In the genomic region with DNA sequence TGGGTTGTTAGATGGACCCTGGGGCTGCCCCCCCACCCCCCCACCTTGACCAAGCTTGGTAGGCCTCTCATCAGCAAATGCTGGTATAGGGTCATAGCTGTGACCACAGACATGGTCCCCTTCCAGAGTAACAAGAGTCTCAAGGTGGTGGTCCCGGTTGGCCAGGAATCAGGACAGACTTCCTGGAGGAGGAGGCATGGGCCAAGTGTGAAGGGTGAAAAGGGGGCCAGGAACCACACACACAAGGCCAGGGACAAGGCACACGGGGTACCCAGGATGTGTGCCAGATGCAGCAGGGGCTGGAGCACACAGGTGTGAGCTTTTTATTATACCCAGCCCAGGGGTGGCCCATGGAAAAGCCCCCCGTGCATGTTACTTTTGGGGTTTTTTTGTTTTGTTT, we compare ENCODE assay signal across 10 cellular contexts. TPM values are rescaled to one million over a fixed set of nuclear protein-coding genes. Genes with fewer than 3 reads are reported as not detected.
DNase-seq lines count a peak whose midpoint lies in the region; ATAC-seq and TF ChIP-seq lines count a peak whose summit lies in the region.
"Had no signal": no experiment of that assay in that cellular context is flagged by ENCODE, and none has a peak within 500 bp of the region (broad histone marks: within the 10 kb centered on the region; RNA-seq: fewer than 3 reads in every experiment).

No MANE protein-coding gene starts in this region.

- H3K4me1 Mint-ChIP-seq in MCF 10A (ENCODE audit: insufficient read depth, unreplicated experiment) (peaks cover 17% of the 10 kb centered on the region), type B pancreatic cell (ENCODE audit: unreplicated experiment) (peaks cover 6% of the 10 kb centered on the region)
- peaks cover 25% of the 10 kb centered on the region for H3K4me1 Mint-ChIP-seq in dendritic cell treated with granulocyte-macrophage colony-stimulating factor and Interleukin-4, amounts not matched to agents 40 ng/mL and 50 ng/mL, for 4 days (ENCODE audit: low read depth)

- POLR2A ChIA-PET in MCF 10A (lab: Yijun Ruan, JAX): interaction anchor here (0.7 to 4.8 kb wide), 4 partner anchors 11 to 237 kb away, joined by 3 to 51 read pairs (median 26); a partner anchor contains a TSS

- intact Hi-C loops in MCF 10A (cut with micrococcal nuclease): no loop called here
- intact Hi-C loops in mammary epithelial cell (cut with micrococcal nuclease): no loop called here
- intact Hi-C loops in dendritic cell treated with granulocyte-macrophage colony-stimulating factor and Interleukin-4, amounts not matched to agents 40 ng/mL and 50 ng/mL, for 4 days (cut with micrococcal nuclease): no loop called here
- intact Hi-C loops in lower leg skin (cut with DNase I; ENCODE audit: low total_unique reads): no loop called here

- dilution Hi-C loops in mammary epithelial cell (cut with HindIII; ENCODE audit: low sequenced_read_pairs): loop anchor here (5.0 kb wide), 2 partner anchors 96 to 119 kb away; no protein-coding TSS in a partner anchor

- H3K36me3 Mint-ChIP-seq in MCF 10A (ENCODE audit: insufficient read depth, unreplicated experiment) (peaks cover 58% of the 10 kb centered on the region), type B pancreatic cell (peaks cover 7% of the 10 kb centered on the region)
- peaks cover 79% of the 10 kb centered on the region for H3K36me3 Mint-ChIP-seq in dendritic cell treated with granulocyte-macrophage colony-stimulating factor and Interleukin-4, amounts not matched to agents 40 ng/mL and 50 ng/mL, for 4 days (ENCODE audit: low read depth)

- H3K9me3 Mint-ChIP-seq in MCF 10A (ENCODE audit: unreplicated experiment): no peaks in the 10 kb centered on the region
- no peaks in the 10 kb centered on the region for H3K9me3 Mint-ChIP-seq in dendritic cell treated with granulocyte-macrophage colony-stimulating factor and Interleukin-4, amounts not matched to agents 40 ng/mL and 50 ng/mL, for 4 days
- H3K9me3 Mint-ChIP-seq in type B pancreatic cell: no peaks in the 10 kb centered on the region

- H3K4me2 ChIP-seq in mammary epithelial cell (ENCODE audit: insufficient read depth, low read depth, low read length): no peak overlapping the region

- no TSS peak for BruUV-seq in MCF 10A (replicated peaks; lab: Mats Ljungman, UMichigan)
- BruUV-seq in mammary epithelial cell (replicated peaks; lab: Mats Ljungman, UMichigan): no TSS peak

- TF ChIP-seq CTCF in MCF 10A (IDR thresholded peaks at IDR 0.05; ENCODE audit: unreplicated experiment) (no peak), mammary epithelial cell (conservative IDR thresholded peaks at IDR 0.05 in 1 of 2, IDR thresholded peaks at IDR 0.05 in 1 of 2; ENCODE audit: extremely low read depth in 1 of 2, insufficient read depth in 1 of 2, low read depth in 1 of 2, low read length in 2 of 2) (no peak), RWPE2 (IDR thresholded peaks at IDR 0.05; ENCODE audit: poor library complexity, severe bottlenecking) (no peak), type B pancreatic cell (conservative IDR thresholded peaks at IDR 0.05) (no peak), lower leg skin (IDR thresholded peaks at IDR 0.05) (no peak)

- no peak overlapping the region for H2AFZ ChIP-seq in mammary epithelial cell (ENCODE audit: low read depth, low read length)

- peaks cover 4% of the 10 kb centered on the region for H3K4me1 ChIP-seq in mammary epithelial cell (ENCODE audit: insufficient read depth, low read length)
- H3K4me1 ChIP-seq in RWPE2 (ENCODE audit: insufficient read depth, poor library complexity, severe bottlenecking): no peaks in the 10 kb centered on the region

- WGBS in mammary epithelial cell (ENCODE audit: low coverage, missing lambda C conversion rate): 69% methylated on average over 2 of the region's 3 CpGs
- WGBS in lower leg skin, 2 donors: 92 to 95% methylated on average over 2 to 3 of the region's 3 CpGs

- peaks cover 29% of the 10 kb centered on the region for H3K79me2 ChIP-seq in mammary epithelial cell (ENCODE audit: insufficient read depth, low read length)

- H3K27ac ChIP-seq in mammary epithelial cell (ENCODE audit: insufficient read depth, low read depth, low read length) (no peak overlapping the region), RWPE2 (ENCODE audit: poor library complexity, severe bottlenecking) (peak overlapping the region; percentile 49)

- H3K4me3 Mint-ChIP-seq in MCF 10A (ENCODE audit: unreplicated experiment): peak overlapping the region; percentile 81
- no peak overlapping the region for H3K4me3 Mint-ChIP-seq in dendritic cell treated with granulocyte-macrophage colony-stimulating factor and Interleukin-4, amounts not matched to agents 40 ng/mL and 50 ng/mL, for 4 days
- peak overlapping the region; percentile 71 for H3K4me3 Mint-ChIP-seq in type B pancreatic cell

- DNase-seq in MCF 10A (ENCODE audit: unreplicated experiment) (no peak), mammary epithelial cell (no peak), RWPE2 (ENCODE audit: low spot score) (no peak), type B pancreatic cell (ENCODE audit: extremely low spot score, unreplicated experiment) (no peak), lower leg skin (ENCODE audit: low spot score in 2 of 2) (no peak), activated gamma-delta T cell (lab: John Stamatoyannopoulos, UW) (no peak)
- DNase-seq: stimulated activated CD8-positive, alpha-beta memory T cell treated with anti-CD3 and anti-CD28 coated beads, Interleukin-4, amount 100 ng/mL, for 48 hours had no signal

- H3K27ac Mint-ChIP-seq in MCF 10A (ENCODE audit: low read depth, unreplicated experiment) (peak overlapping the region; percentile 71), type B pancreatic cell (no peak overlapping the region)
- H3K27ac Mint-ChIP-seq in dendritic cell treated with granulocyte-macrophage colony-stimulating factor and Interleukin-4, amounts not matched to agents 40 ng/mL and 50 ng/mL, for 4 days: peak overlapping the region; percentile 42

- H3K27me3 ChIP-seq in mammary epithelial cell (ENCODE audit: insufficient read depth, low read length) (no peaks in the 10 kb centered on the region), RWPE2 (ENCODE audit: insufficient read depth, poor library complexity, severe bottlenecking) (no peaks in the 10 kb centered on the region)
- H3K27me3 ChIP-seq: ascending aorta had no signal

- TF ChIP-seq POLR2A in lower leg skin (IDR thresholded peaks at IDR 0.05): no peak

- no peaks in the 10 kb centered on the region for H4K20me1 ChIP-seq in mammary epithelial cell (ENCODE audit: insufficient read depth, low read length)

- H3K27me3 Mint-ChIP-seq in MCF 10A (ENCODE audit: insufficient read depth, unreplicated experiment) (no peaks in the 10 kb centered on the region), type B pancreatic cell (no peaks in the 10 kb centered on the region)
- no peaks in the 10 kb centered on the region for H3K27me3 Mint-ChIP-seq in dendritic cell treated with granulocyte-macrophage colony-stimulating factor and Interleukin-4, amounts not matched to agents 40 ng/mL and 50 ng/mL, for 4 days

- in situ Hi-C loops in mammary epithelial cell (cut with MboI; ENCODE audit: low sequenced_read_pairs in 2 of 2): no loop called here

- no peaks in the 10 kb centered on the region for H3K9me3 ChIP-seq in mammary epithelial cell (replicated peaks; ENCODE audit: insufficient read depth, low read length)
- H3K9me3 ChIP-seq in RWPE2 (ENCODE audit: severe bottlenecking): no peaks in the 10 kb centered on the region
- H3K9me3 ChIP-seq: ascending aorta had no signal

- peaks cover 9% of the 10 kb centered on the region for H3K36me3 ChIP-seq in mammary epithelial cell (ENCODE audit: insufficient read depth, low read length)
- peaks cover 45% of the 10 kb centered on the region for H3K36me3 ChIP-seq in RWPE2 (ENCODE audit: low read depth)

- no peak overlapping the region for H3K9ac ChIP-seq in mammary epithelial cell (ENCODE audit: insufficient read depth, low read length)

- CTCF ChIA-PET in MCF 10A (lab: Yijun Ruan, JAX) (no interaction called here), mammary epithelial cell (lab: Charles Lee; ENCODE audit: low non-redundant PET) (no interaction called here)

- H3K4me3 ChIP-seq in mammary epithelial cell (replicated peaks in 1 of 3; ENCODE audit: insufficient read depth in 1 of 3, low read depth in 2 of 3, low read length in 3 of 3) (no peak overlapping the region), RWPE2 (ENCODE audit: severe bottlenecking) (no peak overlapping the region), lower leg skin (ENCODE audit: low read depth, poor library complexity, severe bottlenecking) (no peak overlapping the region)

- ATAC-seq in RWPE2 (ENCODE audit: low read depth): no peak
- ATAC-seq in HG03175 (IDR thresholded peaks at IDR 0.05; ENCODE audit: unreplicated experiment): no peak

RNA-seq across cellular contexts. Expression of a gene that starts 1.0 kb away (rescaled TPM):
- total RNA-seq in MCF 10A (2022): 24.8 and 27.0 TPM in 2 replicates
- total RNA-seq in mammary epithelial cell: 10 to 100 TPM; 29.0 to 36.7 TPM
- polyA plus RNA-seq in mammary epithelial cell: 32.6 TPM
- polyA minus RNA-seq in mammary epithelial cell: 23.5 TPM
- 24.0 and 27.7 TPM in 2 replicates for total RNA-seq in type B pancreatic cell (ENCODE audit: low replicate concordance)
- total RNA-seq in lower leg skin: 100 to 1,000 TPM in 2 of 4 donors, 10 to 100 TPM in 2; 72.8 to 133 (median 92.1) TPM

RNA-seq across cellular contexts. Expression of a gene that starts 11.0 kb away (rescaled TPM):
- 89.0 and 101 TPM in 2 replicates for total RNA-seq in MCF 10A (2022)
- total RNA-seq in mammary epithelial cell: 100 to 1,000 TPM in 1 of 2 donors, 10 to 100 TPM in 1; 37.3 to 109 TPM
- 190 TPM for polyA plus RNA-seq in mammary epithelial cell
- 178 TPM for polyA minus RNA-seq in mammary epithelial cell
- 89.8 and 101 TPM in 2 replicates for total RNA-seq in type B pancreatic cell (ENCODE audit: low replicate concordance)
- 100 to 1,000 TPM; 113 to 200 (median 145) TPM for total RNA-seq in lower leg skin

RNA-seq across cellular contexts. Expression of a gene that starts 31.9 kb away (rescaled TPM):
- 9.2 and 9.4 TPM in 2 replicates for total RNA-seq in MCF 10A (2022)
- total RNA-seq in mammary epithelial cell: 1 to 10 TPM; 3.2 to 5.4 TPM
- polyA plus RNA-seq in mammary epithelial cell: 1.3 TPM
- 1.8 TPM for polyA minus RNA-seq in mammary epithelial cell
- 15.0 and 15.7 TPM in 2 replicates for total RNA-seq in type B pancreatic cell (ENCODE audit: low replicate concordance)
- 10 to 100 TPM; 22.3 to 29.9 (median 23.3) TPM for total RNA-seq in lower leg skin
